In genomic region chr10:7043051-7043653, GRCh38 we compare ENCODE assay signal across 16 cellular contexts.
DNase-seq lines count a peak whose midpoint lies in the region; ATAC-seq, FAIRE-seq and TF ChIP-seq lines count a peak whose summit lies in the region.
"Had no signal": no experiment of that assay in that cellular context is flagged by ENCODE, and none has a peak within 500 bp of the region (broad histone marks: within the 10 kb centered on the region; RNA-seq: fewer than 3 reads in every experiment).

No MANE protein-coding gene starts in this region.

- peak overlapping the region; percentile 49 for H3K4me3 Mint-ChIP-seq in natural killer cell
- no peak overlapping the region for H3K4me3 Mint-ChIP-seq in stimulated activated effector memory CD8-positive, alpha-beta T cell treated with anti-CD3 and anti-CD28 coated beads, Interleukin-12 subunit alpha, Interleukin-12 subunit beta, amount 100 ng/mL, for 72 hours
- H3K4me3 Mint-ChIP-seq: CD14-positive monocyte; CD8-positive, alpha-beta T cell had no signal

- H3K27me3 ChIP-seq in bronchial epithelial cell (ENCODE audit: control insufficient read depth, insufficient read depth, low read length) = no peaks in the 10 kb centered on the region
- H3K27me3 ChIP-seq in gastrocnemius medialis = no peaks in the 10 kb centered on the region

- in situ Hi-C loops in G401 (cut with HindIII; ENCODE audit: low sequenced_read_pairs) = no loop called here
- in situ Hi-C loops in gastrocnemius medialis (cut with MboI; ENCODE audit: low sequenced_read_pairs in 4 of 4) = no loop called here

- H3K4me1 ChIP-seq in gastrocnemius medialis = no peaks in the 10 kb centered on the region
- H3K4me1 ChIP-seq: A549, Caco-2 had no signal

- H3K4me1 Mint-ChIP-seq in natural killer cell = peaks cover 96 to 99% of the 10 kb centered on the region in 2 donors
- peaks cover 95% of the 10 kb centered on the region for H3K4me1 Mint-ChIP-seq in stimulated activated effector memory CD8-positive, alpha-beta T cell treated with anti-CD3 and anti-CD28 coated beads, Interleukin-12 subunit alpha, Interleukin-12 subunit beta, amount 100 ng/mL, for 72 hours

- ATAC-seq in natural killer cell (no peak), gastrocnemius medialis (no peak)
- no peak for ATAC-seq in stimulated activated effector memory CD8-positive, alpha-beta T cell treated with anti-CD3 and anti-CD28 coated beads, Interleukin-12 subunit alpha, Interleukin-12 subunit beta, amount 100 ng/mL, for 72 hours
- ATAC-seq: A549; CD8-positive, alpha-beta T cell; HCT116 had no signal

- TF ChIP-seq CTCF in NB4 (IDR thresholded peaks at IDR 0.05; ENCODE audit: low read depth, low read length) (no peak), bronchial epithelial cell (IDR thresholded peaks at IDR 0.05; ENCODE audit: insufficient read depth, low read length, severe bottlenecking) (no peak), natural killer cell (IDR thresholded peaks at IDR 0.05) (no peak), gastrocnemius medialis (IDR thresholded peaks at IDR 0.05 in 4 of 5, conservative IDR thresholded peaks at IDR 0.05 in 1 of 5) (no peak)

- no peaks in the 10 kb centered on the region for H3K36me3 Mint-ChIP-seq in natural killer cell
- H3K36me3 Mint-ChIP-seq in stimulated activated effector memory CD8-positive, alpha-beta T cell treated with anti-CD3 and anti-CD28 coated beads, Interleukin-12 subunit alpha, Interleukin-12 subunit beta, amount 100 ng/mL, for 72 hours = no peaks in the 10 kb centered on the region
- H3K36me3 Mint-ChIP-seq: CD8-positive, alpha-beta T cell had no signal

- intact Hi-C loops in natural killer cell (cut with micrococcal nuclease) (no loop called here), gastrocnemius medialis (cut with DNase I; ENCODE audit: low total_unique reads) (no loop called here)

- peak; percentile 52 for DNase-seq in NB4 (ENCODE audit: low read depth)
- DNase-seq in bronchial epithelial cell (ENCODE audit: low read depth) = no peak
- no peak for DNase-seq in natural killer cell
- no peak for DNase-seq in stimulated activated effector memory CD8-positive, alpha-beta T cell treated with anti-CD3 and anti-CD28 coated beads, Interleukin-12 subunit alpha, Interleukin-12 subunit beta, amount 100 ng/mL, for 72 hours (ENCODE audit: low spot score in 2 of 2)
- no peak for DNase-seq in G401 (ENCODE audit: low spot score)
- no peak for DNase-seq in activated effector memory CD4-positive, alpha-beta T cell treated with anti-CD3 and anti-CD28 coated beads, Interleukin-2, amount 50 U/mL, for 16 hours
- DNase-seq in gastrocnemius medialis = no peak
- no peak for DNase-seq in AG08396 (ENCODE audit: low spot score)
- DNase-seq: Caco-2; CD8-positive, alpha-beta T cell; DND-41; GF-D8 had no signal

- H3K36me3 ChIP-seq in bronchial epithelial cell (ENCODE audit: control insufficient read depth, insufficient read depth, low read length) (no peaks in the 10 kb centered on the region), gastrocnemius medialis (no peaks in the 10 kb centered on the region)

- H3K9me3 ChIP-seq in gastrocnemius medialis = no peaks in the 10 kb centered on the region
- H3K9me3 ChIP-seq: A549 had no signal

- H3K9me3 Mint-ChIP-seq in natural killer cell = no peaks in the 10 kb centered on the region
- no peaks in the 10 kb centered on the region for H3K9me3 Mint-ChIP-seq in stimulated activated effector memory CD8-positive, alpha-beta T cell treated with anti-CD3 and anti-CD28 coated beads, Interleukin-12 subunit alpha, Interleukin-12 subunit beta, amount 100 ng/mL, for 72 hours
- H3K9me3 Mint-ChIP-seq: CD8-positive, alpha-beta T cell had no signal

- no peaks in the 10 kb centered on the region for H3K27me3 Mint-ChIP-seq in natural killer cell (ENCODE audit: low read depth in 2 of 2)

- peak; percentile 55 for FAIRE-seq in bronchial epithelial cell (lab: Jason Lieb, UNC)
- FAIRE-seq: A549, H54 had no signal

- H3K4me3 ChIP-seq in NB4 (ENCODE audit: low read depth, low read length) (no peak overlapping the region), bronchial epithelial cell (ENCODE audit: low read depth, low read length) (no peak overlapping the region), gastrocnemius medialis (no peak overlapping the region)
- H3K4me3 ChIP-seq: A549 had no signal

- no peak overlapping the region for H3K27ac ChIP-seq in gastrocnemius medialis
- H3K27ac ChIP-seq: A549 had no signal

- TF ChIP-seq POLR2A in NB4 (IDR thresholded peaks at IDR 0.05; ENCODE audit: extremely low read depth, insufficient read length) = no peak
- TF ChIP-seq POLR2A in gastrocnemius medialis (IDR thresholded peaks at IDR 0.05) = no peak

- H3K27ac Mint-ChIP-seq in natural killer cell = peak overlapping the region; percentile 13 to 83
- peak overlapping the region; percentile 44 for H3K27ac Mint-ChIP-seq in stimulated activated effector memory CD8-positive, alpha-beta T cell treated with anti-CD3 and anti-CD28 coated beads, Interleukin-12 subunit alpha, Interleukin-12 subunit beta, amount 100 ng/mL, for 72 hours
- H3K27ac Mint-ChIP-seq: CD8-positive, alpha-beta T cell had no signal
